2 cellular contexts compared by ENCODE assay signal in the genomic region with DNA sequence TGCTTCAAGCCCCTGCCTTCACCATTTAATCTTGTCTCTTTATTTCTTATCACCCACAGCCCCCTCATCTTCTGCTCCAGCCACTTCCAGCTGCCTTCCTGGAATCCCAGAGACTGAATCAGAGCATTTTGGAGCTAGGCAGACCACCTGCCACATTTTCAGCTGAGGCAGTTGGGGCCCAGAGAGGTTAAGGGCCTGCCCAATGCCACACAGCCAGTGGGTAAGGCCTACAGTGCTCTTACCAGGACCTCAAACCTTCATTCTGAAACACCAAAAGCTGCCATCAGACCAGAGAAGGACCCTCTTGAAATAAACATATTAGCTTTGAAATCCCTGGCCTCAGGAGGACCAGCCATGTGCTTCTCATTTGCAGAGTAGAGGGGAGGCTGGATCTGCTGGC.
A peak's percentile ranks its signal among the peaks of the same experiment; 100 is the strongest.
TF ChIP-seq lines count a peak whose summit lies in the region.

No MANE protein-coding gene starts in this region.

TF ChIP-seq in HepG2, 621 proteins besides CTCF, POLR2A, EP300 and RAD21:
- TF ChIP-seq HNF4A (CRISPR knock-in tag; IDR thresholded peaks at IDR 0.05) = no peak
- TF ChIP-seq TOE1 (CRISPR knock-in tag; IDR thresholded peaks at IDR 0.05) = no peak
- TF ChIP-seq FOXJ3 (CRISPR knock-in tag; IDR thresholded peaks at IDR 0.05; ENCODE audit: borderline replicate concordance) = no peak
- no peak for TF ChIP-seq GATAD1 (CRISPR knock-in tag; IDR thresholded peaks at IDR 0.05)
- TF ChIP-seq CAMTA2 (CRISPR knock-in tag; IDR thresholded peaks at IDR 0.05; ENCODE audit: borderline replicate concordance) = no peak
- TF ChIP-seq KAT7 (CRISPR knock-in tag; IDR thresholded peaks at IDR 0.05; ENCODE audit: borderline replicate concordance) = no peak
- no peak for TF ChIP-seq CENPT (CRISPR knock-in tag; IDR thresholded peaks at IDR 0.05; ENCODE audit: low read depth)
- no peak for TF ChIP-seq MIER2 (CRISPR knock-in tag; IDR thresholded peaks at IDR 0.05)
- TF ChIP-seq ZNF768 (CRISPR knock-in tag; IDR thresholded peaks at IDR 0.05) = peak; percentile 77
TF ChIP-seq in HepG2: peak in this region for 1.

TF ChIP-seq in K562, 482 proteins besides CTCF, POLR2A, EP300 and RAD21:
- TF ChIP-seq IRF9 (tag; IDR thresholded peaks at IDR 0.05) (no peak), ZFP36 (IDR thresholded peaks at IDR 0.05; ENCODE audit: low read depth, low read length, partially characterized antibody) (peak; percentile 57), ZKSCAN1 (IDR thresholded peaks at IDR 0.05; ENCODE audit: low read depth, low read length) (no peak), ZFP30 (CRISPR knock-in tag; IDR thresholded peaks at IDR 0.05; ENCODE audit: borderline replicate concordance) (no peak)
- TF ChIP-seq, protein P1, sequence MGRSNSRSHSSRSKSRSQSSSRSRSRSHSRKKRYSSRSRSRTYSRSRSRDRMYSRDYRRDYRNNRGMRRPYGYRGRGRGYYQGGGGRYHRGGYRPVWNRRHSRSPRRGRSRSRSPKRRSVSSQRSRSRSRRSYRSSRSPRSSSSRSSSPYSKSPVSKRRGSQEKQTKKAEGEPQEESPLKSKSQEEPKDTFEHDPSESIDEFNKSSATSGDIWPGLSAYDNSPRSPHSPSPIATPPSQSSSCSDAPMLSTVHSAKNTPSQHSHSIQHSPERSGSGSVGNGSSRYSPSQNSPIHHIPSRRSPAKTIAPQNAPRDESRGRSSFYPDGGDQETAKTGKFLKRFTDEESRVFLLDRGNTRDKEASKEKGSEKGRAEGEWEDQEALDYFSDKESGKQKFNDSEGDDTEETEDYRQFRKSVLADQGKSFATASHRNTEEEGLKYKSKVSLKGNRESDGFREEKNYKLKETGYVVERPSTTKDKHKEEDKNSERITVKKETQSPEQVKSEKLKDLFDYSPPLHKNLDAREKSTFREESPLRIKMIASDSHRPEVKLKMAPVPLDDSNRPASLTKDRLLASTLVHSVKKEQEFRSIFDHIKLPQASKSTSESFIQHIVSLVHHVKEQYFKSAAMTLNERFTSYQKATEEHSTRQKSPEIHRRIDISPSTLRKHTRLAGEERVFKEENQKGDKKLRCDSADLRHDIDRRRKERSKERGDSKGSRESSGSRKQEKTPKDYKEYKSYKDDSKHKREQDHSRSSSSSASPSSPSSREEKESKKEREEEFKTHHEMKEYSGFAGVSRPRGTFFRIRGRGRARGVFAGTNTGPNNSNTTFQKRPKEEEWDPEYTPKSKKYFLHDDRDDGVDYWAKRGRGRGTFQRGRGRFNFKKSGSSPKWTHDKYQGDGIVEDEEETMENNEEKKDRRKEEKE (IDR thresholded peaks at IDR 0.05; ENCODE audit: borderline replicate concordance in 1 of 2, control insufficient read depth in 1 of 2, low read depth in 2 of 2, low read length in 1 of 2) = no peak
- TF ChIP-seq, protein P2, sequence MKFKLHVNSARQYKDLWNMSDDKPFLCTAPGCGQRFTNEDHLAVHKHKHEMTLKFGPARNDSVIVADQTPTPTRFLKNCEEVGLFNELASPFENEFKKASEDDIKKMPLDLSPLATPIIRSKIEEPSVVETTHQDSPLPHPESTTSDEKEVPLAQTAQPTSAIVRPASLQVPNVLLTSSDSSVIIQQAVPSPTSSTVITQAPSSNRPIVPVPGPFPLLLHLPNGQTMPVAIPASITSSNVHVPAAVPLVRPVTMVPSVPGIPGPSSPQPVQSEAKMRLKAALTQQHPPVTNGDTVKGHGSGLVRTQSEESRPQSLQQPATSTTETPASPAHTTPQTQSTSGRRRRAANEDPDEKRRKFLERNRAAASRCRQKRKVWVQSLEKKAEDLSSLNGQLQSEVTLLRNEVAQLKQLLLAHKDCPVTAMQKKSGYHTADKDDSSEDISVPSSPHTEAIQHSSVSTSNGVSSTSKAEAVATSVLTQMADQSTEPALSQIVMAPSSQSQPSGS (CRISPR knock-in tag; IDR thresholded peaks at IDR 0.05) = no peak
